Comparison of ENCODE assay signal across 11 cellular contexts in the genomic region with DNA sequence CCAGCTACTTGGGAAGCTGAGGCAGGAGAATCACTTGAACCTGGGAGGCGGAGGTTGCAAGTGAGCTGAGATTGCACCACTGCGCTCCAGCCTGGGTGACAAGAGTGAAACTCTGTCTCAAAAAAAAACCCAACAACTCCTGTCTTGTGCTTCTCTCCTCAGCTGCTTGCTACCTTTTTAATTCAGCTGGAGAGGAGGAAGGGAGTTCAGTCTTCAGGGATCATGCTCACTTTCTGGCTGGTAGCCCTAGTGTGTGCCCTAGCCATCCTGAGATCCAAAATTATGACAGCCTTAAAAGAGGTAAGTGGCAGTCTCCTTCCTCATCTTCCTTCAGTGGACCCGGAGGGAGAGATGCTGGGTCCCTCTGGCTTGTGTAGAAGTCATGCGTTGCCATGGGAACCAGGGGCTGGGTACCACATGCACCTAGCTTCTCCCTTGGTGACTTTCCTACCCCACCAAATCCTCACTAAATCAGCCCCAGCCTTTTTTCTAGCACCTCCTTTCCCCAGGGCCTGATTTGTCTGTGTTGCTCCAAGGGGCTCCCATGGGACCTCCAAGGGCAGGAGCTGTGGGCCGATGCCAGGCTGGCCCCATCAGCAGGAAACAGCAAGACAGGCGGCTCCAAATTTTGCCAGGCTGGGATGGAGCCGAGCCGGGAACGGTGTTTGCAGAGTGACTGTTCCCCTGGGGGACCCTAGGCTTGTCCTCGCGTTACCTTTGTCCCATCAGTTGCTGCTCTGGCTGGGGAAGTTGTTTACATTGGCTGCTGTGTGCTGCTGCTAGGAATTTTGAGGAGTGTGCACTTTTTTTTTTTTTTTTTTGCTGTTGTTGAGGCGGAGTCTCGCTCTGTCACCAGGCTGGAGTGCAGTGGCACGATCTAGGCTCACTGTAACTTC.
DNase-seq lines count a peak whose midpoint lies in the region; ATAC-seq, FAIRE-seq and TF ChIP-seq lines count a peak whose summit lies in the region.
"Had no signal": no experiment of that assay in that cellular context is flagged by ENCODE, and none has a peak within 500 bp of the region (broad histone marks: within the 10 kb centered on the region; RNA-seq: fewer than 3 reads in every experiment).

No MANE protein-coding gene starts in this region.

- ATAC-seq in left lung, result peak; percentile 84
- peak; percentile 88 for ATAC-seq in upper lobe of right lung
- no peak for ATAC-seq in stimulated activated naive CD8-positive, alpha-beta T cell treated with anti-CD3 and anti-CD28 coated beads, Interleukin-15, Interleukin-2, amounts not matched to agents 100 U/mL and 50 U/mL, for 24 hours

- H2AFZ ChIP-seq in astrocyte (ENCODE audit: low read depth, low read length), result no peak overlapping the region
- no peak overlapping the region for H2AFZ ChIP-seq in SK-N-SH (ENCODE audit: low read depth)

- H3K36me3 ChIP-seq in astrocyte (ENCODE audit: insufficient read depth, low read length) (peaks cover 10% of the 10 kb centered on the region), left lung (peaks cover 0 to 90% of the 10 kb centered on the region in 2 donors), upper lobe of right lung (peaks cover 47% of the 10 kb centered on the region), SK-N-SH (replicated peaks in 1 of 2; ENCODE audit: control insufficient read depth in 1 of 2, insufficient read depth in 2 of 2, low read length in 1 of 2) (peaks cover 0 to 35% of the 10 kb centered on the region in 2 experiments)

- H4K20me1 ChIP-seq in astrocyte (ENCODE audit: insufficient read depth, low read length) (peaks cover 28% of the 10 kb centered on the region), SK-N-SH (ENCODE audit: insufficient read depth) (no peaks in the 10 kb centered on the region)

- peaks cover 96% of the 10 kb centered on the region for H3K36me3 Mint-ChIP-seq in activated T-cell treated with anti-CD3 and anti-CD28 coated beads, Interleukin-2, amount 50 U/mL, for 24 hours (ENCODE audit: low read depth)
- H3K36me3 Mint-ChIP-seq in astrocyte (ENCODE audit: low read depth, unreplicated experiment), result peaks cover 30% of the 10 kb centered on the region

- H3K4me1 ChIP-seq in astrocyte (ENCODE audit: insufficient read depth, low read length), result peaks cover 13% of the 10 kb centered on the region
- peaks cover 0 to 4% of the 10 kb centered on the region in 2 donors for H3K4me1 ChIP-seq in left lung
- H3K4me1 ChIP-seq in upper lobe of right lung, result peaks cover 8% of the 10 kb centered on the region
- peaks cover 0 to 5% of the 10 kb centered on the region in 2 experiments; a peak in 1 of 4 replicates for H3K4me1 ChIP-seq in SK-N-SH (ENCODE audit: control insufficient read depth in 1 of 2, insufficient read depth in 2 of 2, low read depth in 1 of 2, low read length in 1 of 2)

- POLR2A ChIA-PET in SK-N-SH (lab: Yijun Ruan, JAX), result no interaction called here

- FAIRE-seq in astrocyte (lab: Jason Lieb, UNC), result no peak

- intact Hi-C loops in left lung (cut with DNase I), result no loop called here
- intact Hi-C loops in upper lobe of right lung (cut with DNase I), result no loop called here

- no peak overlapping the region for H3K4me3 ChIP-seq in astrocyte (ENCODE audit: insufficient read depth, low read depth, low read length)
- no peak overlapping the region for H3K4me3 ChIP-seq in left lung
- H3K4me3 ChIP-seq in upper lobe of right lung, result no peak overlapping the region
- no peak overlapping the region for H3K4me3 ChIP-seq in SK-N-SH (ENCODE audit: low read depth in 2 of 2, low read length in 1 of 2)

- TF ChIP-seq RAD21 in SK-N-SH (IDR thresholded peaks at IDR 0.05; ENCODE audit: low read length), result no peak

- TF ChIP-seq CTCF in astrocyte (IDR thresholded peaks at IDR 0.05; ENCODE audit: insufficient read depth, low read depth, low read length) (no peak), left lung (IDR thresholded peaks at IDR 0.05) (no peak), upper lobe of right lung (IDR thresholded peaks at IDR 0.05) (no peak), SK-N-SH (IDR thresholded peaks at IDR 0.05) (no peak)

- H3K9me3 Mint-ChIP-seq in activated T-cell treated with anti-CD3 and anti-CD28 coated beads, Interleukin-2, amount 50 U/mL, for 24 hours, result no peaks in the 10 kb centered on the region
- H3K9me3 Mint-ChIP-seq in astrocyte (ENCODE audit: unreplicated experiment), result no peaks in the 10 kb centered on the region

- no peak overlapping the region for H3K4me3 Mint-ChIP-seq in activated T-cell treated with anti-CD3 and anti-CD28 coated beads, Interleukin-2, amount 50 U/mL, for 24 hours
- H3K4me3 Mint-ChIP-seq in astrocyte (ENCODE audit: unreplicated experiment), result no peak overlapping the region

- peaks cover 4% of the 10 kb centered on the region for H3K79me2 ChIP-seq in astrocyte (ENCODE audit: insufficient read depth, low read length)
- H3K79me2 ChIP-seq in SK-N-SH (ENCODE audit: insufficient read depth), result no peaks in the 10 kb centered on the region; the same call in 1 of the 2 replicates

- H3K27me3 Mint-ChIP-seq in activated T-cell treated with anti-CD3 and anti-CD28 coated beads, Interleukin-2, amount 50 U/mL, for 24 hours, result no peaks in the 10 kb centered on the region
- H3K27me3 Mint-ChIP-seq in astrocyte (ENCODE audit: low read depth, unreplicated experiment), result no peaks in the 10 kb centered on the region

- no peaks in the 10 kb centered on the region for H3K9me2 ChIP-seq in SK-N-SH

- H3K9me3 ChIP-seq in astrocyte (ENCODE audit: insufficient read depth, low read depth, low read length), result no peaks in the 10 kb centered on the region
- H3K9me3 ChIP-seq in left lung, result no peaks in the 10 kb centered on the region
- no peaks in the 10 kb centered on the region for H3K9me3 ChIP-seq in upper lobe of right lung
- no peaks in the 10 kb centered on the region for H3K9me3 ChIP-seq in SK-N-SH

- CTCF ChIA-PET in SK-N-SH (lab: Yijun Ruan, JAX), result no interaction called here

- H3F3A ChIP-seq in SK-N-SH (replicated peaks; ENCODE audit: insufficient read depth), result no peaks in the 10 kb centered on the region

- peaks cover 15% of the 10 kb centered on the region for H3K4me1 Mint-ChIP-seq in activated T-cell treated with anti-CD3 and anti-CD28 coated beads, Interleukin-2, amount 50 U/mL, for 24 hours (ENCODE audit: low read depth)
- peaks cover 1% of the 10 kb centered on the region for H3K4me1 Mint-ChIP-seq in astrocyte (ENCODE audit: low read depth, unreplicated experiment)

- WGBS in SK-N-SH (ENCODE audit: low lambda C conversion rate), result 77% methylated on average over 8 of the region's 14 CpGs

- no peak overlapping the region for H3K27ac ChIP-seq in astrocyte (ENCODE audit: low read depth, low read length)
- H3K27ac ChIP-seq in left lung, result peak overlapping the region in 1 of 2 donors; percentile 18
- no peak overlapping the region for H3K27ac ChIP-seq in upper lobe of right lung
- peak overlapping the region in 1 of 2 experiments; percentile 27; a peak in 1 of 4 replicates for H3K27ac ChIP-seq in SK-N-SH (ENCODE audit: low read depth in 2 of 2, low read length in 1 of 2)

- H3K9ac ChIP-seq in astrocyte (ENCODE audit: low read length) (no peak overlapping the region), SK-N-SH (no peak overlapping the region)

- peak overlapping the region; percentile 40 for H3K27ac Mint-ChIP-seq in activated T-cell treated with anti-CD3 and anti-CD28 coated beads, Interleukin-2, amount 50 U/mL, for 24 hours
- no peak overlapping the region for H3K27ac Mint-ChIP-seq in astrocyte (ENCODE audit: unreplicated experiment)

- H3K4me2 ChIP-seq in astrocyte (ENCODE audit: low read length) (peak overlapping the region; percentile 15), SK-N-SH (no peak overlapping the region)

- H3K27me3 ChIP-seq in astrocyte (ENCODE audit: insufficient read depth, low read length) (no peaks in the 10 kb centered on the region), left lung (no peaks in the 10 kb centered on the region), upper lobe of right lung (no peaks in the 10 kb centered on the region), SK-N-SH (ENCODE audit: insufficient read depth) (no peaks in the 10 kb centered on the region)

- DNase-seq in activated T-cell treated with anti-CD3 and anti-CD28 coated beads, Interleukin-2, amount 50 U/mL, for 24 hours, result no peak
- no peak for DNase-seq in activated T-cell treated with anti-CD3 and anti-CD28 coated beads, Interleukin-2, amount 50 U/mL, for 1 hour
- DNase-seq in astrocyte (ENCODE audit: low read depth) (peak; percentile 34), left lung (no peak), upper lobe of right lung (no peak), C1 segment of cervical spinal cord (lab: John Stamatoyannopoulos, UW) (no peak), SK-N-SH (no peak)
- no peak for DNase-seq in stimulated activated naive CD8-positive, alpha-beta T cell treated with anti-CD3 and anti-CD28 coated beads, Interleukin-15, Interleukin-2, amounts not matched to agents 100 U/mL and 50 U/mL, for 24 hours
- DNase-seq: activated T-cell treated with anti-CD3 and anti-CD28 coated beads for 4 hours, AML-193, KG1 had no signal

- no peak for TF ChIP-seq EP300 in SK-N-SH (IDR thresholded peaks at IDR 0.05; ENCODE audit: borderline replicate concordance in 1 of 2, low read depth in 1 of 2, low read length in 1 of 2)

TF ChIP-seq in SK-N-SH, 30 proteins besides CTCF, POLR2A, EP300 and RAD21 (continues in another document):
- TF ChIP-seq IRF3 (IDR thresholded peaks at IDR 0.05; ENCODE audit: low read depth, low read length) (no peak), TEAD4 (IDR thresholded peaks at IDR 0.05; ENCODE audit: borderline replicate concordance, insufficient read depth) (no peak), FOSL2 (IDR thresholded peaks at IDR 0.05; ENCODE audit: borderline replicate concordance, low read depth) (no peak), EZH2phosphoT487 (IDR thresholded peaks at IDR 0.05; ENCODE audit: borderline replicate concordance, low read depth) (no peak)
- TF ChIP-seq, protein P1, sequence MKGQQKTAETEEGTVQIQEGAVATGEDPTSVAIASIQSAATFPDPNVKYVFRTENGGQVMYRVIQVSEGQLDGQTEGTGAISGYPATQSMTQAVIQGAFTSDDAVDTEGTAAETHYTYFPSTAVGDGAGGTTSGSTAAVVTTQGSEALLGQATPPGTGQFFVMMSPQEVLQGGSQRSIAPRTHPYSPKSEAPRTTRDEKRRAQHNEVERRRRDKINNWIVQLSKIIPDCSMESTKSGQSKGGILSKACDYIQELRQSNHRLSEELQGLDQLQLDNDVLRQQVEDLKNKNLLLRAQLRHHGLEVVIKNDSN (IDR thresholded peaks at IDR 0.05; ENCODE audit: borderline replicate concordance, low read depth), result no peak
